Comparison of ENCODE assay signal across 20 cellular contexts in the genomic region with DNA sequence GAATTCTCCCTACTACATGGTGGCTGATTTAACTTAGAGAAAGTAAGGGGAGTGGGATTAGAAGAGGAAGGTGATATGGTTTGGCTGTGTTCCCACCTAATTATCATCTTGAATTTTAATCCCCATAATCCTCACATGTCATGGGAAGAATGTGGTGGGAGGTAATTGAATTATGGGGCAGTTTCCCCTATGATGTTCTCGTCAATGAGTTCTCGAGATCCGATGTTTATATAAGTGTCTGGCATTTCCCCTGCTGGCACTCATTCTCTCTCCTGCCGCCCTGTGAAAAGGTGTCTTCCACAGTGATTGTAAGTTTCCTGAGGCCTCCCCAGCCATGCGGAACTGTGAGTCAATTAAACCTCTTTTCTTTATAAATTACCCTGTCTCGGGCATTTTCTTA.
"Had no signal": no experiment of that assay in that cellular context is flagged by ENCODE, and none has a peak within 500 bp of the region (broad histone marks: within the 10 kb centered on the region; RNA-seq: fewer than 3 reads in every experiment).

No MANE protein-coding gene starts in this region.

- H3K27me3 ChIP-seq: colonic mucosa, spleen, testis, tibial nerve, upper lobe of right lung, vagina had no signal

- H3K4me3 ChIP-seq: colonic mucosa, lung, psoas muscle, spleen, testis, tibial nerve, upper lobe of right lung, vagina had no signal

- H3K4me1 ChIP-seq: colonic mucosa, psoas muscle, spleen, testis, tibial nerve, upper lobe of right lung, vagina had no signal

- DNase-seq: colonic mucosa; effector CD4-positive, alpha-beta T cell; foreskin melanocyte; left colon; left ventricle myocardium superior; mesenchymal stem cell; naive thymus-derived CD4-positive, alpha-beta T cell; nephron progenitor cell; psoas muscle; retina; spleen; stimulated activated CD4-positive, alpha-beta T cell treated with anti-CD3 and anti-CD28 coated beads, Interleukin-15, amount 100 ng/mL, for 24 hours; stimulated activated CD4-positive, alpha-beta T cell treated with anti-CD3 and anti-CD28 coated beads, Interleukin-1b, Interleukin-23, amount 100 ng/mL, for 48 hours; stimulated activated CD4-positive, alpha-beta T cell treated with anti-CD3 and anti-CD28 coated beads, Interleukin-4, amount 100 ng/mL, for 24 hours; stimulated activated naive CD8-positive, alpha-beta T cell treated with anti-CD3 and anti-CD28 coated beads, Interleukin-15, amount 100 ng/mL, for 72 hours; testis; upper lobe of right lung had no signal

- H3K36me3 ChIP-seq: colonic mucosa, spleen, tibial nerve, upper lobe of right lung, vagina had no signal

- H3K9me3 ChIP-seq: colonic mucosa, psoas muscle, spleen, testis, upper lobe of right lung, vagina had no signal

- H3K27ac ChIP-seq: colonic mucosa, psoas muscle, spleen, testis, tibial nerve, upper lobe of right lung, vagina had no signal
